ENCODE assay signal across 9 cellular contexts in genomic region chr14:69372146-69372545, GRCh38.
"Had no signal": no experiment of that assay in that cellular context is flagged by ENCODE, and none has a peak within 500 bp of the region (broad histone marks: within the 10 kb centered on the region; RNA-seq: fewer than 3 reads in every experiment).

No MANE protein-coding gene starts in this region.

- H3K4me1 ChIP-seq: HAP-1 had no signal

- H2AFZ ChIP-seq: GM23248 had no signal

- DNase-seq: GM23248, GOT3, H7, HFFc6, IMR-90 had no signal

- H3K27ac ChIP-seq: GM23248, HL-60 had no signal

- H3K9me3 ChIP-seq: HAP-1 had no signal

- ATAC-seq: HCT116, K562 had no signal

- H3K9me3 Mint-ChIP-seq: HFFc6 had no signal

- H3K27ac Mint-ChIP-seq: HFFc6 had no signal

- H3K9ac ChIP-seq: GM23248 had no signal

- H3K4me3 Mint-ChIP-seq: HFFc6 had no signal

- H3K4me3 ChIP-seq: GM23248, HAP-1, K562 had no signal
